ENCODE assay signal across 9 cellular contexts in the genomic region with DNA sequence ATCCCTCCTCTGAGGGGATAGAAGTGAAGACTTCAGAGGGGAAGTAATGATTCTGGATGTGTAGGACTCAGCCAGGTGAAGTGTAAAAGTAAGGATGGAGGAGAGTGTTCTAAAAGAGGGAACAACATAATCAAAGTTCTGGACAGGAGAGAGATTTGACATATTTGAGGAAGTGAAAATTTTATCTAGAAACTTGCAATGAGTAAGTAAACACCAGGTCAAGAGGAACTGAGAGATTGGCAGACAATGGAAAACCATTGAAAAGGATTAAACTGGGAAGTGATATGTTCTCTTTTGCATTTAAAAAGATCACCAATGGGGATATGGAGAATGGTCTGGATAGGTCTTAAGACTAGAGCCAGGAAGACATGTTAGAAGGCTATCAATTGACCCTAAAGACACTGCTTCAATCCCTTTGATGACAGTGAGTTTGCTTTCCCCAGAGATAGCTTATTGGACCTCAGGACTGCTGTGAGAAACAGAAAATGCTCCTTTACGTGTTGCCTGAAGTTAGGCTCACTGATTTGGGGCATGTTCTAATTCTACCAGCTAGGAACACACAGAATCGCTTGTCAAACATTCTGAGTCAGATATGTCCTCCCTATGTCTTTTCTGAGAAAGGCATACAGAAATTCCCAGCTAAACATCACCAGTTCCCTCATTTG.
A peak's percentile ranks its signal among the peaks of the same experiment; 100 is the strongest.
DNase-seq lines count a peak whose midpoint lies in the region; ATAC-seq lines count a peak whose summit lies in the region.
"Had no signal": no experiment of that assay in that cellular context is flagged by ENCODE, and none has a peak within 500 bp of the region (broad histone marks: within the 10 kb centered on the region; RNA-seq: fewer than 3 reads in every experiment).

No MANE protein-coding gene starts in this region.

- H3K4me3 ChIP-seq in HUES6 (ENCODE audit: low read depth, low read length) (no peak overlapping the region), iPS-20b (ENCODE audit: low read length) (0 out of 2 replicates have a peak overlapping the region, but pooled peaks have one; percentile 13)

- DNase-seq in RKO (ENCODE audit: low spot score), result no peak
- DNase-seq in AG08395 (ENCODE audit: low spot score), result no peak
- DNase-seq in dedifferentiated amniotic fluid mesenchymal stem cell (ENCODE audit: extremely low spot score), result no peak
- DNase-seq in activated CD4-positive, CD25-positive, alpha-beta regulatory T cell (lab: John Stamatoyannopoulos, UW), result no peak
- DNase-seq: hypothalamus had no signal

- no peaks in the 10 kb centered on the region for H3K27me3 ChIP-seq in HUES6 (ENCODE audit: control insufficient read depth, insufficient read depth, low read length)
- no peaks in the 10 kb centered on the region for H3K27me3 ChIP-seq in iPS-20b (ENCODE audit: insufficient read depth, low read length)

- no peaks in the 10 kb centered on the region for H3K9me3 ChIP-seq in HUES6 (ENCODE audit: control insufficient read depth, insufficient read depth, low read depth, low read length)
- H3K9me3 ChIP-seq in iPS-20b (ENCODE audit: insufficient read depth, low read depth, low read length), result no peaks in the 10 kb centered on the region

- H3K27ac ChIP-seq in HUES6 (ENCODE audit: low read depth, low read length), result 0 out of 2 replicates have a peak overlapping the region, but pooled peaks have one; percentile 12
- H3K27ac ChIP-seq in iPS-20b (ENCODE audit: low read length), result peak overlapping the region; percentile 46

- H3K4me1 ChIP-seq in HUES6 (ENCODE audit: control insufficient read depth, insufficient read depth, low read length) (peaks cover 58% of the 10 kb centered on the region), iPS-20b (ENCODE audit: insufficient read depth, low read length) (peaks cover 53% of the 10 kb centered on the region)

- ATAC-seq in GM18502 (IDR thresholded peaks at IDR 0.05; ENCODE audit: poor library complexity, unreplicated experiment), result peak; percentile 75
- ATAC-seq in GM21576 (IDR thresholded peaks at IDR 0.05; ENCODE audit: unreplicated experiment), result peak; percentile 80

- H3K9ac ChIP-seq in HUES6 (ENCODE audit: low read length) (no peak overlapping the region), iPS-20b (ENCODE audit: low read depth, low read length) (peak overlapping the region; percentile 19; the same call in 1 of the 2 replicates)

- no peaks in the 10 kb centered on the region for H3K36me3 ChIP-seq in HUES6 (ENCODE audit: control insufficient read depth, insufficient read depth, low read length)
- H3K36me3 ChIP-seq in iPS-20b (ENCODE audit: insufficient read depth, low read depth, low read length), result no peaks in the 10 kb centered on the region
